21 cellular contexts compared by ENCODE assay signal in the genomic region with DNA sequence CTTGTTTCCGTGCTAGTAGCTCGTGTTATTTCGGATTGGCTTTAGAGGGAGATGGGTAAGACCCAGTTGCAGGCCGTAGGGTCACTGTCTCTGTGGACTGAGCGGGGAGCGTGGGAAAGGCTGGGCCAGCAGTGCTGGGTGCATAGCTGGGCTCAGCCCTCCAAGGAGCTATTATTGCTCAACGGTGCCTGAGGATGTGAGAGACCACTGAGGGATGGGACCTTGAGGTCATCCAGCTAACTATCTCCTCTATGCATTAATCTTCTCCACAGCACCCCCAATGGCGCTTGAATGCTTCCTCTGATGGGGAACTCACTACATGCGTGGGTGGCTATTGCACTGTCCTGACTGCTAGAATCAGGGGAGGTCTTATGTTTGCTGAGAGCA.
DNase-seq lines count a peak whose midpoint lies in the region; ATAC-seq and TF ChIP-seq lines count a peak whose summit lies in the region.
"Had no signal": no experiment of that assay in that cellular context is flagged by ENCODE, and none has a peak within 500 bp of the region (broad histone marks: within the 10 kb centered on the region; RNA-seq: fewer than 3 reads in every experiment).

No MANE protein-coding gene starts in this region.

- peak; percentile 66 for ATAC-seq in left cardiac atrium
- ATAC-seq in lower lobe of right lung: no peak
- no peak for ATAC-seq in GM21390 (IDR thresholded peaks at IDR 0.05; ENCODE audit: unreplicated experiment)
- ATAC-seq: effector memory CD8-positive, alpha-beta T cell; psoas muscle had no signal

- intact Hi-C loops in left cardiac atrium (cut with DNase I): no loop called here
- intact Hi-C loops in lower lobe of right lung (cut with DNase I): no loop called here

- H3K9ac ChIP-seq in endodermal cell (ENCODE audit: extremely low read depth, low read length, poor library complexity, severe bottlenecking): no peak overlapping the region

- H3K36me3 ChIP-seq in right atrium auricular region (no peaks in the 10 kb centered on the region), endodermal cell (ENCODE audit: control insufficient read depth, insufficient read depth, low read length) (no peaks in the 10 kb centered on the region), lower lobe of right lung (no peaks in the 10 kb centered on the region), urinary bladder (ENCODE audit: insufficient read depth) (no peaks in the 10 kb centered on the region)
- H3K36me3 ChIP-seq: MG63, SJCRH30 had no signal

- H3K27me3 ChIP-seq in right atrium auricular region (no peaks in the 10 kb centered on the region), endodermal cell (ENCODE audit: control insufficient read depth, insufficient read depth, low read length, poor library complexity, severe bottlenecking) (no peaks in the 10 kb centered on the region), lower lobe of right lung (ENCODE audit: low read depth) (no peaks in the 10 kb centered on the region)
- H3K27me3 ChIP-seq: MG63, SJCRH30 had no signal

- H3K9me3 Mint-ChIP-seq in endodermal cell: no peaks in the 10 kb centered on the region
- H3K9me3 Mint-ChIP-seq: activated T-helper 2 cell treated with anti-CD3 and anti-CD28 coated beads, Interferon-gamma antibody, Interleukin-2, Interleukin-4, amounts not matched to agents 10 μg/mL and 5 μg/mL and 100 μg/mL, durations not matched to agents 14 hours and 24 hours and 36 hours; effector memory CD8-positive, alpha-beta T cell; nephron progenitor cell; T-helper 2 cell treated with Interferon-gamma antibody and Interleukin-4, amounts not matched to agents 5 μg/mL and 100 μg/mL, for 36 hours had no signal

- 86 to 87% methylated on average over 4 to 9 of the region's 9 CpGs for WGBS in endodermal cell (ENCODE audit: insufficient coverage in 1 of 2, insufficient read length in 1 of 2), 2 experiments
- 84% methylated on average over 9 of the region's 9 CpGs for WGBS in urinary bladder

- H3K27ac ChIP-seq in right atrium auricular region (no peak overlapping the region), endodermal cell (ENCODE audit: low read depth, low read length) (no peak overlapping the region), lower lobe of right lung (peak overlapping the region; percentile 46), urinary bladder (ENCODE audit: low read depth) (peak overlapping the region; percentile 13)
- H3K27ac ChIP-seq: psoas muscle, SJCRH30 had no signal

- peaks cover 2% of the 10 kb centered on the region for H3K27me3 Mint-ChIP-seq in endodermal cell (ENCODE audit: insufficient read depth)

- H3K4me3 ChIP-seq in right atrium auricular region: no peak overlapping the region
- H3K4me3 ChIP-seq in endodermal cell (ENCODE audit: low read length): no peak overlapping the region
- H3K4me3 ChIP-seq in lower lobe of right lung: no peak overlapping the region
- no peak overlapping the region for H3K4me3 ChIP-seq in urinary bladder (ENCODE audit: low read depth, low read length)
- H3K4me3 ChIP-seq: MG63, psoas muscle had no signal

- no peak for TF ChIP-seq CTCF in right atrium auricular region (IDR thresholded peaks at IDR 0.05)
- TF ChIP-seq CTCF in endodermal cell (conservative IDR thresholded peaks at IDR 0.05): no peak
- TF ChIP-seq CTCF in lower lobe of right lung (IDR thresholded peaks at IDR 0.05): no peak

- no peaks in the 10 kb centered on the region for H3K9me3 ChIP-seq in right atrium auricular region
- H3K9me3 ChIP-seq in endodermal cell (ENCODE audit: control insufficient read depth, low read length): no peaks in the 10 kb centered on the region
- no peaks in the 10 kb centered on the region for H3K9me3 ChIP-seq in lower lobe of right lung
- H3K9me3 ChIP-seq: psoas muscle, SJCRH30 had no signal

- H3K4me1 ChIP-seq in right atrium auricular region: peaks cover 0 to 6% of the 10 kb centered on the region in 2 donors
- H3K4me1 ChIP-seq in endodermal cell (ENCODE audit: control insufficient read depth, insufficient read depth, low read length): no peaks in the 10 kb centered on the region
- no peaks in the 10 kb centered on the region for H3K4me1 ChIP-seq in lower lobe of right lung
- no peaks in the 10 kb centered on the region for H3K4me1 ChIP-seq in urinary bladder (ENCODE audit: insufficient read depth)
- H3K4me1 ChIP-seq: psoas muscle had no signal

- H3K4me1 Mint-ChIP-seq in endodermal cell: peaks cover 4% of the 10 kb centered on the region
- H3K4me1 Mint-ChIP-seq: CD4-positive, alpha-beta memory T cell had no signal

- no peak overlapping the region for H3K4me3 Mint-ChIP-seq in endodermal cell
- H3K4me3 Mint-ChIP-seq: CD4-positive, alpha-beta memory T cell; effector memory CD8-positive, alpha-beta T cell; nephron progenitor cell; T-helper 2 cell treated with Interferon-gamma antibody and Interleukin-4, amounts not matched to agents 5 μg/mL and 100 μg/mL, for 36 hours had no signal

- no peak overlapping the region for H3K27ac Mint-ChIP-seq in endodermal cell
- H3K27ac Mint-ChIP-seq: activated T-helper 2 cell treated with anti-CD3 and anti-CD28 coated beads, Interferon-gamma antibody, Interleukin-2, Interleukin-4, amounts not matched to agents 10 μg/mL and 5 μg/mL and 100 μg/mL, durations not matched to agents 14 hours and 24 hours and 36 hours; effector memory CD8-positive, alpha-beta T cell; nephron progenitor cell; T-helper 2 cell treated with Interferon-gamma antibody and Interleukin-4, amounts not matched to agents 5 μg/mL and 100 μg/mL, for 36 hours had no signal

- H3K36me3 Mint-ChIP-seq in endodermal cell (ENCODE audit: low read depth): no peaks in the 10 kb centered on the region
- H3K36me3 Mint-ChIP-seq: CD4-positive, alpha-beta memory T cell had no signal

- DNase-seq in left cardiac atrium (no peak), right atrium auricular region (ENCODE audit: low spot score) (no peak), endodermal cell (peak; percentile 48), lower lobe of right lung (no peak), HCEC 1CT (no peak), T-helper 9 cell (no peak)
- DNase-seq: activated CD4-positive, CD25-positive, alpha-beta regulatory T cell treated with anti-CD3 and anti-CD28 coated beads, Interleukin-2, amount 50 U/mL, for 72 hours; CD4-positive, alpha-beta memory T cell; central memory CD4-positive, alpha-beta T cell; effector memory CD8-positive, alpha-beta T cell; NCI-H2029; NCI-H526; nephron progenitor cell; psoas muscle; stimulated activated naive CD4-positive, alpha-beta T cell treated with Interleukin-2 at 50 U/mL for 16 hours had no signal

Comparison
In these comparisons a context has a peak if more than half of its experiments do, and no peak if none do; other contexts are left out.
1. ATAC-seq: peak in left cardiac atrium (2 of 2); none in lower lobe of right lung (0 of 2) and GM21390 (single experiment).
2. H3K27ac ChIP-seq: peak in lower lobe of right lung (single experiment) and urinary bladder (single experiment); none in right atrium auricular region (0 of 2) and endodermal cell (single experiment).